ENCODE assay signal across 9 cellular contexts in the genomic region with DNA sequence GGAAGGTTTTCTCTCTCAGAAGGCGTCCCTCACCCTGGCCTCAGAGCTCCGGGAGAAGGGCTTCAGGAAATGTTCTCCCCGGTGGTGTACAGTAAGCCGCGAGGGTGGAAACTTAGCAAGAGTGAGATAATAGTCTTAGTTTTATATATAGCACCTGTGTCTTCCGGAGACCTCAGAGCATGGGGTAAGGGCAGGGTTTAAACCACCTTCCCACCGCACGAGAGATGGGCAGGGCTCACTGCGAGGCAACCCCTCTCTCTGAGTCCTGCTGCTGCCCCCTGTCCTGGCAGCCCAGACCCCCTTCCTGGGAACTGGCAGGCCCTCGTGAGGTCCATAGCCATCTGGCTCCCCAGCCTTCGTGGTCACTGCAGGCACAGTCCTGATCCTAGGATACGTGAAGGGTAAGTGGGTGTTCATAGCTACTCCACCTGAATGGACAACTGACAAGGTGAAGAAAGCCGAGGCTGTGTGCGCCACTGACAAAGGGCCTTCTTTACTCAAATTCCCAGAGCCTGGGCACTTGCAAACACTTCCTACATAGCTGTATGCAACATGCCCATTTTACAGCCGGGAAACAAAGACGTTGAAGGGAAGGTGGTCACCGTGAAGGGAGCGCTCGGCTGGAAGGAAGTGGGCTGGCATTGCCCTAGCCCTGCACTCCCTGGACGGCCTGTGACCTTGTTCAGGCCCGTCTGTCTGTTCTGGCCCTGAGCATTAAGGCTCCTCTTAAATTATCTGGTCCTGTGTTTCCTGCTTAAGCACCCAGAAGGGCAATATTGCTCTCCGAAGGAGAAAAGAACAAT. TPM values are rescaled to one million over a fixed set of nuclear protein-coding genes. Genes with fewer than 3 reads are reported as not detected.
DNase-seq lines count a peak whose midpoint lies in the region; ATAC-seq and TF ChIP-seq lines count a peak whose summit lies in the region.
"Had no signal": no experiment of that assay in that cellular context is flagged by ENCODE, and none has a peak within 500 bp of the region (broad histone marks: within the 10 kb centered on the region; RNA-seq: fewer than 3 reads in every experiment).

No MANE protein-coding gene starts in this region.

- CTCF ChIA-PET in activated B cell treated with CpG ODN at 0.5 μM for 24 hours (lab: Charles Lee), result interaction anchor here (0.8 to 1.5 kb wide), 13 partner anchors 9 to 116 kb away, joined by 3 to 6 read pairs (median 3); no protein-coding TSS in a partner anchor

- peak overlapping the region; percentile 74 for H3K4me3 Mint-ChIP-seq in activated B cell treated with CpG ODN at 0.5 μM for 24 hours
- peak overlapping the region; percentile 67 to 89 (median 82) for H3K4me3 Mint-ChIP-seq in naive thymus-derived CD8-positive, alpha-beta T cell

- no peaks in the 10 kb centered on the region for H3K9me3 Mint-ChIP-seq in activated B cell treated with CpG ODN at 0.5 μM for 24 hours
- peaks cover 0 to 11% (median 0%) of the 10 kb centered on the region in 9 donors for H3K9me3 Mint-ChIP-seq in naive thymus-derived CD8-positive, alpha-beta T cell

- no peaks in the 10 kb centered on the region for H3K27me3 Mint-ChIP-seq in activated B cell treated with CpG ODN at 0.5 μM for 24 hours
- H3K27me3 Mint-ChIP-seq in naive thymus-derived CD8-positive, alpha-beta T cell, result peaks cover 0 to 5% (median 0%) of the 10 kb centered on the region in 5 donors

- peaks cover 37% of the 10 kb centered on the region for H3K36me3 Mint-ChIP-seq in activated B cell treated with CpG ODN at 0.5 μM for 24 hours (ENCODE audit: low read depth)
- peaks cover 5 to 52% (median 18%) of the 10 kb centered on the region in 3 donors for H3K36me3 Mint-ChIP-seq in naive thymus-derived CD8-positive, alpha-beta T cell

- peak; percentile 82 for ATAC-seq in GM18870 (IDR thresholded peaks at IDR 0.05; ENCODE audit: unreplicated experiment)
- ATAC-seq in HG02798 (IDR thresholded peaks at IDR 0.05; ENCODE audit: poor library complexity, unreplicated experiment), result peak; percentile 80
- ATAC-seq in activated B cell treated with CpG ODN at 0.5 μM for 24 hours (ENCODE audit: low read depth), result peak; percentile 78
- peak; percentile 61 to 63 for ATAC-seq in naive thymus-derived CD8-positive, alpha-beta T cell

- intact Hi-C loops in activated B cell treated with CpG ODN at 0.5 μM for 24 hours (cut with micrococcal nuclease), result loop anchor here (1.0 to 2.0 kb wide), 3 partner anchors 9 to 25 kb away; no protein-coding TSS in a partner anchor

- peak overlapping the region; percentile 87 for H3K27ac Mint-ChIP-seq in activated B cell treated with CpG ODN at 0.5 μM for 24 hours
- peak overlapping the region; percentile 89 to 100 (median 95) for H3K27ac Mint-ChIP-seq in naive thymus-derived CD8-positive, alpha-beta T cell

- DNase-seq in activated B cell treated with CpG ODN at 0.5 μM for 24 hours, result no peak
- peak in 8 of 10 donors; percentile 49 to 79 (median 66) for DNase-seq in naive thymus-derived CD8-positive, alpha-beta T cell
- no peak for DNase-seq in CD1c-positive myeloid dendritic cell (ENCODE audit: extremely low spot score)
- no peak for DNase-seq in HuH-7.5 (ENCODE audit: low spot score)
- no peak for DNase-seq in superior temporal gyrus (ENCODE audit: extremely low spot score)
- DNase-seq in putamen (ENCODE audit: low spot score), result no peak
- DNase-seq: IMR-90 had no signal

- POLR2A ChIA-PET in activated B cell treated with CpG ODN at 0.5 μM for 24 hours (lab: Charles Lee), result interaction anchor here (0.5 to 3.4 kb wide), 13 partner anchors 8 to 810 kb away, joined by 3 to 28 read pairs (median 6); a partner anchor contains a TSS
- POLR2A ChIA-PET in naive thymus-derived CD8-positive, alpha-beta T cell (lab: Charles Lee), result interaction anchor here (0.5 to 2.1 kb wide), 11 partner anchors 9 to 830 kb away, joined by 3 to 11 read pairs (median 3); a partner anchor contains a TSS

- H3K4me1 Mint-ChIP-seq in activated B cell treated with CpG ODN at 0.5 μM for 24 hours, result peaks cover 88% of the 10 kb centered on the region
- peaks cover 59 to 99% (median 98%) of the 10 kb centered on the region in 4 donors for H3K4me1 Mint-ChIP-seq in naive thymus-derived CD8-positive, alpha-beta T cell

- no peak for TF ChIP-seq CTCF in activated B cell treated with CpG ODN at 0.5 μM for 24 hours (IDR thresholded peaks at IDR 0.05)

RNA-seq across cellular contexts. Expression of a gene that starts 26.9 kb away (rescaled TPM):
- 88.5 and 97.3 TPM in 2 replicates for total RNA-seq in activated B cell treated with CpG ODN at 0.5 μM for 24 hours
- total RNA-seq in naive thymus-derived CD8-positive, alpha-beta T cell, result 100 to 1,000 TPM; 177 to 185 TPM
- polyA plus RNA-seq in naive thymus-derived CD8-positive, alpha-beta T cell, result 10 to 100 TPM; 72.3 to 74.3 (median 73.0) TPM

Comparison
In these comparisons a context has a peak if more than half of its experiments do, and no peak if none do; other contexts are left out.
1. DNase-seq: peak in naive thymus-derived CD8-positive, alpha-beta T cell (8 of 10); none in activated B cell treated with CpG ODN at 0.5 μM for 24 hours (single experiment), CD1c-positive myeloid dendritic cell (single experiment), HuH-7.5 (single experiment), superior temporal gyrus (single experiment) and putamen (single experiment).
2. Peak in every context shown above with its lines, with median percentiles within 50 percentile points of each other: ATAC-seq.